Comparison of ENCODE assay signal across 14 cellular contexts in genomic region chr4:128519163-128519810, GRCh38.
DNase-seq lines count a peak whose midpoint lies in the region; ATAC-seq and TF ChIP-seq lines count a peak whose summit lies in the region.
"Had no signal": no experiment of that assay in that cellular context is flagged by ENCODE, and none has a peak within 500 bp of the region (broad histone marks: within the 10 kb centered on the region; RNA-seq: fewer than 3 reads in every experiment).

No MANE protein-coding gene starts in this region.

- ATAC-seq in GM18498 (IDR thresholded peaks at IDR 0.05; ENCODE audit: unreplicated experiment) (no peak), GM21723 (IDR thresholded peaks at IDR 0.05; ENCODE audit: unreplicated experiment) (no peak)
- ATAC-seq: WTC11 had no signal

- no CpG with 5 or more reads among the region's 7 CpGs for WGBS in trophoblast cell (ENCODE audit: extremely low coverage, insufficient coverage, insufficient read length)

- H3K36me3 ChIP-seq in ascending aorta (no peaks in the 10 kb centered on the region), trophoblast cell (ENCODE audit: control insufficient read depth in 1 of 2, insufficient read depth in 2 of 2, low read length in 2 of 2) (no peaks in the 10 kb centered on the region)
- H3K36me3 ChIP-seq: thyroid gland had no signal

- H3K9me3 ChIP-seq in ascending aorta (no peaks in the 10 kb centered on the region), trophoblast cell (ENCODE audit: insufficient read depth, low read depth, low read length) (no peaks in the 10 kb centered on the region)
- H3K9me3 ChIP-seq: thyroid gland had no signal

- no peak for TF ChIP-seq CTCF in ascending aorta (IDR thresholded peaks at IDR 0.05)

- H3K23ac ChIP-seq in trophoblast cell (ENCODE audit: low read length), result no peak overlapping the region

- H3K9ac ChIP-seq in trophoblast cell (ENCODE audit: low read length), result no peak overlapping the region

- H2AFZ ChIP-seq in trophoblast cell (ENCODE audit: insufficient read depth, low read length, poor library complexity), result no peak overlapping the region

- H4K8ac ChIP-seq in trophoblast cell (ENCODE audit: low read depth, low read length), result no peak overlapping the region

- H3K27ac ChIP-seq in ascending aorta (peak overlapping the region; percentile 84 to 88), trophoblast cell (ENCODE audit: low read depth, low read length) (no peak overlapping the region)

- H3K14ac ChIP-seq in trophoblast cell (ENCODE audit: low read length), result peak overlapping the region; percentile 18

- no peak overlapping the region for H4K12ac ChIP-seq in trophoblast cell (ENCODE audit: low read depth, low read length)

- H2BK5ac ChIP-seq in trophoblast cell (ENCODE audit: low read depth, low read length, poor library complexity), result no peak overlapping the region

- no peak overlapping the region for H3K18ac ChIP-seq in trophoblast cell (ENCODE audit: low read length)

- intact Hi-C loops in ascending aorta (cut with DNase I), result loop anchor here (2.0 to 10.0 kb wide), 4 partner anchors 52 to 576 kb away; partner anchors contain the start of genes C4orf33 and SCLT1

- H3K79me1 ChIP-seq in trophoblast cell (ENCODE audit: low read length), result peaks cover 22% of the 10 kb centered on the region

- H3K4me1 ChIP-seq in ascending aorta (peaks cover 11 to 57% of the 10 kb centered on the region in 2 donors), trophoblast cell (ENCODE audit: control insufficient read depth in 1 of 2, insufficient read depth in 2 of 2, low read length in 2 of 2) (peaks cover 16 to 22% of the 10 kb centered on the region in 2 experiments)

- H3K4ac ChIP-seq in trophoblast cell (ENCODE audit: low read depth, low read length), result no peak overlapping the region

- H3K4me3 ChIP-seq in ascending aorta (no peak overlapping the region), trophoblast cell (ENCODE audit: low read depth, low read length) (no peak overlapping the region)
- H3K4me3 ChIP-seq: thyroid gland had no signal

- peak overlapping the region; percentile 67 for H2BK12ac ChIP-seq in trophoblast cell (ENCODE audit: low read length)

- peak overlapping the region; percentile 59 for H4K91ac ChIP-seq in trophoblast cell (ENCODE audit: low read depth, low read length)

- no peak overlapping the region for H2BK120ac ChIP-seq in trophoblast cell (ENCODE audit: insufficient read depth, low read length, poor library complexity)

- H3K27me3 ChIP-seq in ascending aorta, result no peaks in the 10 kb centered on the region
- H3K27me3 ChIP-seq in trophoblast cell (ENCODE audit: insufficient read depth, low read length), result no peaks in the 10 kb centered on the region
- H3K27me3 ChIP-seq: thyroid gland had no signal

- H3K4me2 ChIP-seq in trophoblast cell (ENCODE audit: low read length), result no peak overlapping the region

- DNase-seq in EH (ENCODE audit: low read depth), result peak; percentile 46
- no peak for DNase-seq in ascending aorta (ENCODE audit: low spot score in 2 of 2)
- peak; percentile 53 for DNase-seq in fibroblast of the conjunctiva (ENCODE audit: low read depth)
- DNase-seq in trophoblast cell, result no peak
- DNase-seq in activated CD8-positive, alpha-beta memory T cell treated with anti-CD3 and anti-CD28 coated beads for 24 hours, result no peak
- DNase-seq in NCI-H146 (lab: John Stamatoyannopoulos, UW), result no peak
- DNase-seq: activated CD8-positive, alpha-beta memory T cell treated with anti-CD3 and anti-CD28 coated beads, Interleukin-2, amount 50 U/mL, for 48 hours; cortex of kidney; NCI-H1048; SW 1271 had no signal

- peak overlapping the region; percentile 75 for H2AK5ac ChIP-seq in trophoblast cell (ENCODE audit: low read length)

- peaks cover 2% of the 10 kb centered on the region for H3K79me2 ChIP-seq in trophoblast cell (ENCODE audit: control insufficient read depth, insufficient read depth, low read length, poor library complexity)

Comparison
In these comparisons a context has a peak if more than half of its experiments do, and no peak if none do; other contexts are left out.
1. DNase-seq: peak in EH (single experiment) and fibroblast of the conjunctiva (single experiment); none in ascending aorta (0 of 2), trophoblast cell (0 of 2), activated CD8-positive, alpha-beta memory T cell treated with anti-CD3 and anti-CD28 coated beads for 24 hours (single experiment) and NCI-H146 (single experiment).